In the genomic region with DNA sequence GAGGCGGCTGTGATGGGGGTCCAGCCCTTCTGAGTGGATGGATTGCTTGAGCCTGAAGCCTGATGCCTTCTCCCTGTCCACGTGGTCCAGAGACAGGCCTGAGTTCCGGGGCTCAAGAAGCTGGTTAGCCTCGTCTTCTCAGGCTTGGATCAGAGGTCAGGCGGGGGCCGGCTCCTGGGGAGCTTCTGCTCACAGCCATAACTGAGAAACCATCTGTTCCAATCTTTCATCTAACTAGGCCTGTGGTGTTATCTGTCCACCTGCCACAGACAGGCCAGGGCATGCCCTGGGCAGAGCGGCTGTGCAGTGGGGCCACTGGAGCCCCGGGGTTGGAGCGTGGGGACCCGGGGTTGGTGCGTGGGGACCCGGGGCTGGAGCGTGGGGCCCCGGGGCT, we compare ENCODE assay signal across 1 cellular context.
TF ChIP-seq lines count a peak whose summit lies in the region.

No MANE protein-coding gene starts in this region.

TF ChIP-seq in H1, 55 proteins besides CTCF, POLR2A, EP300 and RAD21:
- TF ChIP-seq KDM4A (IDR thresholded peaks at IDR 0.05; ENCODE audit: low read depth, low read length, severe bottlenecking) = no peak
- TF ChIP-seq BRCA1 (IDR thresholded peaks at IDR 0.05; ENCODE audit: low read depth, low read length) = no peak
- TF ChIP-seq CEBPB (IDR thresholded peaks at IDR 0.05; ENCODE audit: low read depth, low read length) = no peak
- TF ChIP-seq TAF1 (IDR thresholded peaks at IDR 0.05; ENCODE audit: low read depth, low read length) = no peak
- no peak for TF ChIP-seq MAFK (IDR thresholded peaks at IDR 0.05; ENCODE audit: low read depth, low read length)
- TF ChIP-seq KDM5A (IDR thresholded peaks at IDR 0.05; ENCODE audit: low read length) = no peak
- TF ChIP-seq TBP (IDR thresholded peaks at IDR 0.05; ENCODE audit: low read depth, low read length) = no peak
- TF ChIP-seq POLR2AphosphoS5 (IDR thresholded peaks at IDR 0.05; ENCODE audit: low read depth, low read length) = no peak
- TF ChIP-seq HDAC2 (IDR thresholded peaks at IDR 0.05; ENCODE audit: borderline replicate concordance in 1 of 2, low read depth in 2 of 2, low read length in 2 of 2) = no peak
- TF ChIP-seq HDAC6 (IDR thresholded peaks at IDR 0.05; ENCODE audit: low read depth, low read length) = no peak
- no peak for TF ChIP-seq SIN3A (conservative IDR thresholded peaks at IDR 0.05 in 1 of 2, IDR thresholded peaks at IDR 0.05 in 1 of 2; ENCODE audit: low read depth in 1 of 2, low read length in 2 of 2)
- TF ChIP-seq CBX8 (IDR thresholded peaks at IDR 0.05; ENCODE audit: borderline replicate concordance, low read depth, low read length) = no peak
- no peak for TF ChIP-seq CTBP2 (IDR thresholded peaks at IDR 0.05; ENCODE audit: borderline replicate concordance, insufficient read depth, insufficient read length, low read length)
- TF ChIP-seq, protein P1, sequence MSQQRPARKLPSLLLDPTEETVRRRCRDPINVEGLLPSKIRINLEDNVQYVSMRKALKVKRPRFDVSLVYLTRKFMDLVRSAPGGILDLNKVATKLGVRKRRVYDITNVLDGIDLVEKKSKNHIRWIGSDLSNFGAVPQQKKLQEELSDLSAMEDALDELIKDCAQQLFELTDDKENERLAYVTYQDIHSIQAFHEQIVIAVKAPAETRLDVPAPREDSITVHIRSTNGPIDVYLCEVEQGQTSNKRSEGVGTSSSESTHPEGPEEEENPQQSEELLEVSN (IDR thresholded peaks at IDR 0.05) = no peak
- no peak for TF ChIP-seq CHD2 (IDR thresholded peaks at IDR 0.05; ENCODE audit: low read length)
